In genomic region chr12:85280984-85281946, GRCh38 we compare ENCODE assay signal across 11 cellular contexts. TPM values are rescaled to one million over a fixed set of nuclear protein-coding genes. Genes with fewer than 3 reads are reported as not detected.
DNase-seq lines count a peak whose midpoint lies in the region; ATAC-seq, FAIRE-seq and TF ChIP-seq lines count a peak whose summit lies in the region.
"Had no signal": no experiment of that assay in that cellular context is flagged by ENCODE, and none has a peak within 500 bp of the region (broad histone marks: within the 10 kb centered on the region; RNA-seq: fewer than 3 reads in every experiment).

No MANE protein-coding gene starts in this region.

- FAIRE-seq in pancreas (lab: Jason Lieb, UNC), result no peak

- peak overlapping the region; percentile 68 for H3K4me3 ChIP-seq in skeletal muscle satellite cell (ENCODE audit: low read length)
- H3K4me3 ChIP-seq in pancreas, result peak overlapping the region in 2 of 4 donors; percentile 26 to 44

- no peaks in the 10 kb centered on the region for H3K36me3 Mint-ChIP-seq in glutamatergic neuron (ENCODE audit: unreplicated experiment)
- H3K36me3 Mint-ChIP-seq: naive thymus-derived CD4-positive, alpha-beta T cell had no signal

- intact Hi-C loops in pancreas (cut with DNase I), result no loop called here

- H3K36me3 ChIP-seq in skeletal muscle satellite cell (ENCODE audit: insufficient read depth, low read length) (no peaks in the 10 kb centered on the region), pancreas (no peaks in the 10 kb centered on the region)

- peaks cover 78% of the 10 kb centered on the region for H3K27me3 ChIP-seq in skeletal muscle satellite cell (ENCODE audit: control insufficient read depth, insufficient read depth, low read length)
- H3K27me3 ChIP-seq in pancreas, result peaks cover 8 to 92% (median 34%) of the 10 kb centered on the region in 4 donors

- H3K9me3 Mint-ChIP-seq in glutamatergic neuron (ENCODE audit: unreplicated experiment), result peaks cover 15% of the 10 kb centered on the region

- ATAC-seq in GM18498 (IDR thresholded peaks at IDR 0.05; ENCODE audit: unreplicated experiment) (no peak), pancreas (no peak)
- ATAC-seq: naive thymus-derived CD4-positive, alpha-beta T cell had no signal

- H3K4me3 Mint-ChIP-seq in glutamatergic neuron (ENCODE audit: unreplicated experiment), result peak overlapping the region; percentile 96

- H3K9me3 ChIP-seq in skeletal muscle satellite cell (replicated peaks; ENCODE audit: low read length), result no peaks in the 10 kb centered on the region
- peaks cover 0 to 4% (median 0%) of the 10 kb centered on the region in 4 donors for H3K9me3 ChIP-seq in pancreas

- H3K27ac Mint-ChIP-seq in glutamatergic neuron (ENCODE audit: unreplicated experiment), result peak overlapping the region; percentile 92

- no peak overlapping the region for H3K27ac ChIP-seq in pancreas

- DNase-seq in NCI-H2171 treated with DMSO at 0.1 percent for 48 hours (lab: John Stamatoyannopoulos, UW), result peak; percentile 13
- no peak for DNase-seq in NCI-H2171 (lab: John Stamatoyannopoulos, UW)
- peak; percentile 15 for DNase-seq in SK-N-DZ (ENCODE audit: low spot score)
- DNase-seq in glutamatergic neuron, result no peak
- DNase-seq in pancreas, result no peak
- DNase-seq in putamen (ENCODE audit: low spot score), result no peak
- DNase-seq: substantia nigra had no signal

- H3K4me1 Mint-ChIP-seq in glutamatergic neuron (ENCODE audit: low read depth, unreplicated experiment), result peaks cover 20% of the 10 kb centered on the region

- no peak for TF ChIP-seq CTCF in glutamatergic neuron (IDR thresholded peaks at IDR 0.05; ENCODE audit: partially characterized antibody, unreplicated experiment)
- no peak for TF ChIP-seq CTCF in pancreas (IDR thresholded peaks at IDR 0.05)

- H3K9ac ChIP-seq in skeletal muscle satellite cell (ENCODE audit: low read depth, low read length), result peak overlapping the region; percentile 6

- 9 to 11% methylated on average over 21 of the region's 21 CpGs for WGBS in pancreas, 2 donors

- H3K4me2 ChIP-seq in skeletal muscle satellite cell (ENCODE audit: low read length), result peak overlapping the region; percentile 87

- H3K27me3 Mint-ChIP-seq in glutamatergic neuron (ENCODE audit: unreplicated experiment), result peaks cover 8% of the 10 kb centered on the region

- peaks cover 8% of the 10 kb centered on the region for H3K4me1 ChIP-seq in skeletal muscle satellite cell (ENCODE audit: control insufficient read depth, insufficient read depth, low read length)
- H3K4me1 ChIP-seq in pancreas, result peaks cover 0 to 4% (median 0%) of the 10 kb centered on the region in 3 donors

RNA-seq across cellular contexts. Expression of gene ALX1, which starts 1.2 kb away (rescaled TPM):
- 9.2 and 12.8 TPM in 2 replicates for polyA plus RNA-seq in SK-N-DZ (2014; cell fraction: cytosol; rRNA removed)
- polyA plus RNA-seq in SK-N-DZ (2014; cell fraction: nucleus; rRNA removed), result 7.6 and 12.6 TPM in 2 replicates
- total RNA-seq in glutamatergic neuron (ENCODE audit: unreplicated experiment) (3.8 TPM), pancreas (not detected)
- 0.66 and 1.3 TPM in 2 replicates for total RNA-seq in skeletal muscle satellite cell (2012; rRNA removed)
- not detected for polyA plus RNA-seq in pancreas
- total RNA-seq: naive thymus-derived CD4-positive, alpha-beta T cell; T-helper 2 cell treated with Interferon-gamma antibody and Interleukin-4, amounts not matched to agents 100 ng/mL and 5 ng/mL, for 36 hours had no signal
- polyA plus RNA-seq: naive thymus-derived CD4-positive, alpha-beta T cell had no signal

Comparison
In these comparisons a context has a peak if more than half of its experiments do, and no peak if none do; other contexts are left out.
1. DNase-seq: peak in NCI-H2171 treated with DMSO at 0.1 percent for 48 hours (single experiment) and SK-N-DZ (single experiment); none in NCI-H2171 (single experiment), glutamatergic neuron (single experiment), pancreas (0 of 6) and putamen (single experiment).